12 cellular contexts compared by ENCODE assay signal in the genomic region with DNA sequence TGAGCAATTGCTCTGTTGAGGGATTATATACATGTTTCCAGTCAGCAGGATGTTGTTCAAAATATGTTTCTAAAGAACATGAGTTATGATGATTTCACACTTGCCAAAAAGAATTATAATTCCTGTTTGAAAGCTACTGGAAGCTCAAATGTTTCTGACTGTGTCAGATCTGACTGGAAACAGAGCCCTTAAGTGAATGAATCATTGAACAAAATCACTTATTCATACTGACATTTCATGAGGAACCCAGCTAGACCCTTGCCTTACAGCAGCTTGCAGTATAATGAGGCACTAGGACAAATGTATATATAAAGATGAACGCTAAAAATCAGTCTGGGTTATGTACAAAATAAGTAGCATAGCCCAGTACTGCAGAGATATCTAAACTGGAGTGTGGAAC.
"Had no signal": no experiment of that assay in that cellular context is flagged by ENCODE, and none has a peak within 500 bp of the region (broad histone marks: within the 10 kb centered on the region; RNA-seq: fewer than 3 reads in every experiment).

No MANE protein-coding gene starts in this region.

- ATAC-seq: gastroesophageal sphincter; stimulated activated naive B cell treated with anti-CD40 and anti-IgM and Interleukin-4, amounts not matched to agents 10 μg/mL and 1 μg/mL and 100 μg/mL, for 72 hours; WTC11 had no signal

- H3K36me3 Mint-ChIP-seq: activated naive CD8-positive, alpha-beta T cell treated with anti-CD3 and anti-CD28 coated beads for 36 hours; stimulated activated naive B cell treated with anti-CD40 and anti-IgM and Interleukin-4, amounts not matched to agents 10 μg/mL and 1 μg/mL and 100 μg/mL, for 72 hours; WTC11 had no signal

- H3K27me3 ChIP-seq: gastroesophageal sphincter, right atrium auricular region, tibial nerve had no signal

- H3K4me3 Mint-ChIP-seq: activated naive CD8-positive, alpha-beta T cell treated with anti-CD3 and anti-CD28 coated beads for 36 hours; stimulated activated naive B cell treated with anti-CD40 and anti-IgM and Interleukin-4, amounts not matched to agents 10 μg/mL and 1 μg/mL and 100 μg/mL, for 72 hours; T-helper 1 cell treated with Interleukin-12 subunit alpha and Interleukin-12 subunit beta and Interleukin-4 antibody, amounts not matched to agents 30 μg/mL and 1 μg/mL, for 36 hours; WTC11 had no signal

- H3K79me2 ChIP-seq: parathyroid adenoma had no signal

- H3K9me3 Mint-ChIP-seq: activated naive CD8-positive, alpha-beta T cell treated with anti-CD3 and anti-CD28 coated beads for 36 hours; T-helper 1 cell treated with Interleukin-12 subunit alpha and Interleukin-12 subunit beta and Interleukin-4 antibody, amounts not matched to agents 30 μg/mL and 1 μg/mL, for 36 hours had no signal

- H3K4me3 ChIP-seq: gastroesophageal sphincter, right atrium auricular region, tibial nerve had no signal

- H3K27ac ChIP-seq: gastroesophageal sphincter, parathyroid adenoma, right atrium auricular region had no signal

- DNase-seq: activated CD4-positive, alpha-beta T cell treated with anti-CD3 and anti-CD28 coated beads, Interleukin-2, amount 50 U/mL, for 1 hour; activated effector memory CD4-positive, alpha-beta T cell treated with anti-CD3 and anti-CD28 coated beads, Interleukin-2, amount 50 U/mL, for 16 hours; activated naive CD8-positive, alpha-beta T cell treated with anti-CD3 and anti-CD28 coated beads for 36 hours; aorta; midbrain; stimulated activated naive B cell treated with anti-CD40 and anti-IgM and Interleukin-4, amounts not matched to agents 10 μg/mL and 1 μg/mL and 100 μg/mL, for 72 hours had no signal

- H3K9ac ChIP-seq: parathyroid adenoma had no signal

- H3K36me3 ChIP-seq: gastroesophageal sphincter, right atrium auricular region, tibial nerve had no signal

- H3K4me1 ChIP-seq: gastroesophageal sphincter, parathyroid adenoma, right atrium auricular region, tibial nerve had no signal

- H3K9me3 ChIP-seq: gastroesophageal sphincter, right atrium auricular region, tibial nerve had no signal

- H3K4me1 Mint-ChIP-seq: activated naive CD8-positive, alpha-beta T cell treated with anti-CD3 and anti-CD28 coated beads for 36 hours; stimulated activated naive B cell treated with anti-CD40 and anti-IgM and Interleukin-4, amounts not matched to agents 10 μg/mL and 1 μg/mL and 100 μg/mL, for 72 hours; WTC11 had no signal

- H3K27ac Mint-ChIP-seq: activated naive CD8-positive, alpha-beta T cell treated with anti-CD3 and anti-CD28 coated beads for 36 hours; stimulated activated naive B cell treated with anti-CD40 and anti-IgM and Interleukin-4, amounts not matched to agents 10 μg/mL and 1 μg/mL and 100 μg/mL, for 72 hours; T-helper 1 cell treated with Interleukin-12 subunit alpha and Interleukin-12 subunit beta and Interleukin-4 antibody, amounts not matched to agents 30 μg/mL and 1 μg/mL, for 36 hours; WTC11 had no signal

- H2AFZ ChIP-seq: parathyroid adenoma had no signal
